In the genomic region with DNA sequence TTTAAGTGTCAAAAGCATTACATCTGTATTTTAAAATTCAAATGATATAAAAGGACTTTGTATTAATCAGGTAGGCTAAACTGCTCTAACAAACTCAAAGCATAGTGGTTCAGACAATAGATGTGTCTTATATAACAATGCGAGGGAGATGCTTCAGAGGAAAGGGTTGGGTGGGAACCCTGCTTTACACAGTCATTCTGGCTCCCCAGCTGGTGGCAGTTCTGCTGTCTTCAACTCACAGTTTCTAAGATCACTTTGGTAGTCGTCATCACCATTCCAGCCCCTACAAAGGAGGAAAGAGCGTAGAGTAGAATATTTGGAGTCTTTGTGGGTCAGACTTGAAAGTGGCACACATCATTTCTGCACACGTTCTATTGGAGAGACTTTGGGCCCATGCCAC, we compare ENCODE assay signal across 19 cellular contexts. TPM values are rescaled to one million over a fixed set of nuclear protein-coding genes. Genes with fewer than 3 reads are reported as not detected.
A peak's percentile ranks its signal among the peaks of the same experiment; 100 is the strongest.
DNase-seq lines count a peak whose midpoint lies in the region; ATAC-seq and TF ChIP-seq lines count a peak whose summit lies in the region.
"Had no signal": no experiment of that assay in that cellular context is flagged by ENCODE, and none has a peak within 500 bp of the region (broad histone marks: within the 10 kb centered on the region; RNA-seq: fewer than 3 reads in every experiment).

No MANE protein-coding gene starts in this region.

- H3K36me3 Mint-ChIP-seq in activated CD4-positive, alpha-beta T cell treated with anti-CD3 and anti-CD28 coated beads for 36 hours (ENCODE audit: low read depth): no peaks in the 10 kb centered on the region

- H3K9me3 Mint-ChIP-seq in activated CD4-positive, alpha-beta T cell treated with anti-CD3 and anti-CD28 coated beads for 36 hours (ENCODE audit: low read depth): no peaks in the 10 kb centered on the region
- H3K9me3 Mint-ChIP-seq: CD4-positive, alpha-beta T cell had no signal

- TF ChIP-seq CTCF in right atrium auricular region (IDR thresholded peaks at IDR 0.05) (no peak), esophagus squamous epithelium (IDR thresholded peaks at IDR 0.05) (no peak), spleen (IDR thresholded peaks at IDR 0.05 in 8 of 11, conservative IDR thresholded peaks at IDR 0.05 in 3 of 11) (no peak)

- H3K27ac Mint-ChIP-seq in activated CD4-positive, alpha-beta T cell treated with anti-CD3 and anti-CD28 coated beads for 36 hours: no peak overlapping the region
- H3K27ac Mint-ChIP-seq: CD4-positive, alpha-beta T cell had no signal

- H3K36me3 ChIP-seq in right atrium auricular region: no peaks in the 10 kb centered on the region
- no peaks in the 10 kb centered on the region for H3K36me3 ChIP-seq in esophagus squamous epithelium
- H3K36me3 ChIP-seq in muscle layer of duodenum (ENCODE audit: control insufficient read depth in 1 of 2, insufficient read depth in 2 of 2, low read length in 2 of 2): no peaks in the 10 kb centered on the region
- no peaks in the 10 kb centered on the region for H3K36me3 ChIP-seq in spleen
- H3K36me3 ChIP-seq: BLaER1 had no signal

- H3K4me3 ChIP-seq in right atrium auricular region (no peak overlapping the region), esophagus squamous epithelium (no peak overlapping the region), muscle layer of duodenum (ENCODE audit: low read depth in 1 of 2, low read length in 2 of 2) (no peak overlapping the region), spleen (no peak overlapping the region)
- H3K4me3 ChIP-seq: A549, BLaER1 had no signal

- WGBS in esophagus squamous epithelium, 2 donors: 70 to 76% methylated on average over 3 to 4 of the region's 4 CpGs
- 86 to 96% (median 89%) methylated on average over 4 of the region's 4 CpGs for WGBS in spleen, 5 donors

- DNase-seq in right atrium auricular region (ENCODE audit: low spot score) (no peak), Right ventricle myocardium inferior (ENCODE audit: missing footprints) (no peak), esophagus squamous epithelium (lab: John Stamatoyannopoulos, UW) (no peak), AML-193 (lab: John Stamatoyannopoulos, UW) (no peak), spleen (no peak)
- no peak for DNase-seq in activated CD4-positive, alpha-beta T cell treated with anti-CD3 and anti-CD28 coated beads for 36 hours
- DNase-seq: CD4-positive, alpha-beta T cell; COR-L47; DMS79; Kasumi-1; NCI-H1694; NCI-H2081 treated with DMSO at 0.1 percent for 48 hours; NCI-H446 treated with DMSO at 0.1 percent for 48 hours; NCI-H526 treated with DMSO at 0.1 percent for 48 hours; OCI-M1; SHP77 had no signal

- peaks cover 0 to 69% of the 10 kb centered on the region in 2 donors for H3K4me1 ChIP-seq in right atrium auricular region
- H3K4me1 ChIP-seq in esophagus squamous epithelium: peaks cover 37 to 94% (median 74%) of the 10 kb centered on the region in 3 donors
- H3K4me1 ChIP-seq in muscle layer of duodenum (ENCODE audit: control insufficient read depth in 1 of 2, insufficient read depth in 2 of 2, low read length in 2 of 2): peaks cover 7 to 29% of the 10 kb centered on the region in 2 donors
- peaks cover 0 to 45% (median 29%) of the 10 kb centered on the region in 6 donors for H3K4me1 ChIP-seq in spleen

- ATAC-seq in Right ventricle myocardium inferior: no peak
- ATAC-seq in activated CD4-positive, alpha-beta T cell treated with anti-CD3 and anti-CD28 coated beads for 36 hours: no peak
- ATAC-seq: A549 had no signal

- H3K27me3 ChIP-seq in right atrium auricular region (no peaks in the 10 kb centered on the region), esophagus squamous epithelium (no peaks in the 10 kb centered on the region), muscle layer of duodenum (ENCODE audit: low read depth, low read length) (no peaks in the 10 kb centered on the region), spleen (replicated peaks in 1 of 7) (peaks cover 0 to 40% (median 11%) of the 10 kb centered on the region in 7 donors)

- H3K4me1 Mint-ChIP-seq in activated CD4-positive, alpha-beta T cell treated with anti-CD3 and anti-CD28 coated beads for 36 hours: peaks cover 9% of the 10 kb centered on the region

- no peaks in the 10 kb centered on the region for H3K27me3 Mint-ChIP-seq in activated CD4-positive, alpha-beta T cell treated with anti-CD3 and anti-CD28 coated beads for 36 hours
- H3K27me3 Mint-ChIP-seq: CD4-positive, alpha-beta T cell had no signal

- CTCF ChIA-PET in activated CD4-positive, alpha-beta T cell treated with anti-CD3 and anti-CD28 coated beads for 36 hours (lab: Charles Lee): interaction anchor here (0.5 to 2.2 kb wide), 2 partner anchors 17 to 21 kb away, joined by 3 to 6 read pairs; no protein-coding TSS in a partner anchor

- intact Hi-C loops in Right ventricle myocardium inferior (cut with DNase I) (loop anchor here (5.0 kb wide), 1 partner anchor 33 kb away; no protein-coding TSS in a partner anchor), esophagus squamous epithelium (cut with DNase I) (no loop called here), spleen (cut with DNase I; ENCODE audit: low total_unique reads) (no loop called here)
- intact Hi-C loops in activated CD4-positive, alpha-beta T cell treated with anti-CD3 and anti-CD28 coated beads for 36 hours (cut with DNase I, micrococcal nuclease): no loop called here

- POLR2A ChIA-PET in activated CD4-positive, alpha-beta T cell treated with anti-CD3 and anti-CD28 coated beads for 36 hours (lab: Charles Lee): no interaction called here

- no peak overlapping the region for H3K4me3 Mint-ChIP-seq in activated CD4-positive, alpha-beta T cell treated with anti-CD3 and anti-CD28 coated beads for 36 hours
- H3K4me3 Mint-ChIP-seq: CD4-positive, alpha-beta T cell had no signal

- TF ChIP-seq POLR2A in esophagus squamous epithelium (IDR thresholded peaks at IDR 0.05): no peak
- TF ChIP-seq POLR2A in spleen (IDR thresholded peaks at IDR 0.05): no peak

- peak overlapping the region; percentile 68 to 90 for H3K27ac ChIP-seq in right atrium auricular region
- H3K27ac ChIP-seq in esophagus squamous epithelium: peak overlapping the region; percentile 77 to 83 (median 81)
- peak overlapping the region; percentile 83 for H3K27ac ChIP-seq in muscle layer of duodenum (ENCODE audit: low read length)
- no peak overlapping the region for H3K27ac ChIP-seq in spleen
- H3K27ac ChIP-seq: A549, BLaER1 had no signal

- no peaks in the 10 kb centered on the region for H3K9me3 ChIP-seq in right atrium auricular region
- no peaks in the 10 kb centered on the region for H3K9me3 ChIP-seq in esophagus squamous epithelium
- H3K9me3 ChIP-seq in muscle layer of duodenum (ENCODE audit: control insufficient read depth in 1 of 2, low read length in 2 of 2): no peaks in the 10 kb centered on the region
- no peaks in the 10 kb centered on the region for H3K9me3 ChIP-seq in spleen
- H3K9me3 ChIP-seq: A549, BLaER1 had no signal

RNA-seq across cellular contexts. Expression of a gene that starts 4.2 kb away (rescaled TPM):
- 100 to 1,000 TPM; 129 to 141 TPM for total RNA-seq in right atrium auricular region
- 119 TPM for total RNA-seq in Right ventricle myocardium inferior
- 10 to 100 TPM; 40.6 to 68.7 (median 56.0) TPM for total RNA-seq in esophagus squamous epithelium
- 10 to 100 TPM; 11.6 to 11.8 TPM for total RNA-seq in activated CD4-positive, alpha-beta T cell treated with anti-CD3 and anti-CD28 coated beads for 36 hours
- total RNA-seq in spleen: 10 to 100 TPM in 5 of 7 donors, 1 to 10 TPM in 2; 5.3 to 17.4 (median 11.9) TPM
- 1 to 10 TPM; 1.7 to 3.3 (median 2.4) TPM for polyA plus RNA-seq in spleen

Comparison
In these comparisons a context has a peak if more than half of its experiments do, and no peak if none do; other contexts are left out.
1. H3K27ac ChIP-seq: peak in right atrium auricular region (2 of 2), esophagus squamous epithelium (4 of 4) and muscle layer of duodenum (single experiment); none in spleen (0 of 8).